Comparison of ENCODE assay signal across 16 cellular contexts in genomic region chr12:15842106-15842505, GRCh38. TPM values are rescaled to one million over a fixed set of nuclear protein-coding genes. Genes with fewer than 3 reads are reported as not detected.
DNase-seq lines count a peak whose midpoint lies in the region; FAIRE-seq and TF ChIP-seq lines count a peak whose summit lies in the region.
"Had no signal": no experiment of that assay in that cellular context is flagged by ENCODE, and none has a peak within 500 bp of the region (broad histone marks: within the 10 kb centered on the region; RNA-seq: fewer than 3 reads in every experiment).

No MANE protein-coding gene starts in this region.

- H3K27me3 Mint-ChIP-seq in activated naive CD4-positive, alpha-beta T cell treated with anti-CD3 and anti-CD28 coated beads, Interleukin-2, amount 10 ng/mL, durations not matched to agents 7 days and 5 days: peaks cover 13% of the 10 kb centered on the region
- H3K27me3 Mint-ChIP-seq: IgD-negative memory B cell had no signal

- no peak for DNase-seq in H54 (ENCODE audit: insufficient read length, low spot score)
- DNase-seq in amniotic epithelial cell (ENCODE audit: low read depth): peak; percentile 82
- DNase-seq in fibroblast of pulmonary artery (ENCODE audit: low read depth): peak; percentile 85
- DNase-seq in smooth muscle cell (lab: John Stamatoyannopoulos, UW; ENCODE audit: unreplicated experiment): no peak
- no peak for DNase-seq in stimulated activated CD4-positive, alpha-beta T cell treated with anti-CD3 and anti-CD28 coated beads, Interleukin-15, amount 100 ng/mL, for 24 hours
- no peak for DNase-seq in activated naive CD4-positive, alpha-beta T cell treated with anti-CD3 and anti-CD28 coated beads, Interleukin-2, amount 10 ng/mL, durations not matched to agents 7 days and 5 days
- DNase-seq in NCI-H2081 treated with DMSO at 0.1 percent for 48 hours (lab: John Stamatoyannopoulos, UW): no peak
- DNase-seq: CD8-positive, alpha-beta T cell; gastrocnemius medialis; nephron progenitor cell; right lobe of liver; stimulated activated CD4-positive, alpha-beta T cell treated with anti-CD3 and anti-CD28 coated beads, Interleukin-4, amount 100 ng/mL, for 24 hours had no signal

- no peaks in the 10 kb centered on the region for H3K9me3 ChIP-seq in smooth muscle cell (replicated peaks; ENCODE audit: low read depth)
- H3K9me3 ChIP-seq: gastrocnemius medialis, right lobe of liver, thoracic aorta had no signal

- H3K4me3 ChIP-seq in fibroblast of pulmonary artery (replicated peaks; ENCODE audit: low read depth, low read length) (no peak overlapping the region), smooth muscle cell (no peak overlapping the region)
- H3K4me3 ChIP-seq: gastrocnemius medialis, right lobe of liver, thoracic aorta had no signal

- peak; percentile 62 for FAIRE-seq in H54 (lab: Jason Lieb, UNC)

- H4K20me1 ChIP-seq in smooth muscle cell (ENCODE audit: low read depth): no peaks in the 10 kb centered on the region

- TF ChIP-seq CTCF in fibroblast of pulmonary artery (IDR thresholded peaks at IDR 0.05; ENCODE audit: low read length, missing control alignments): no peak
- TF ChIP-seq CTCF in smooth muscle cell (IDR thresholded peaks at IDR 0.05; ENCODE audit: borderline replicate concordance, insufficient read depth, poor library complexity, severe bottlenecking): no peak

- H3K4me3 Mint-ChIP-seq in activated naive CD4-positive, alpha-beta T cell treated with anti-CD3 and anti-CD28 coated beads, Interleukin-2, amount 10 ng/mL, durations not matched to agents 7 days and 5 days: no peak overlapping the region
- H3K4me3 Mint-ChIP-seq: activated T-helper 17 cell treated with anti-CD3 and anti-CD28 coated beads, Interleukin-2, amount 50 U/mL, for 72 hours; CD8-positive, alpha-beta T cell; IgD-negative memory B cell; memory B cell; nephron progenitor cell had no signal

- CTCF ChIA-PET in activated naive CD4-positive, alpha-beta T cell treated with anti-CD3 and anti-CD28 coated beads, Interleukin-2, amount 10 ng/mL, durations not matched to agents 7 days and 5 days (lab: Charles Lee): no interaction called here

- TF ChIP-seq POLR2A in H54 (IDR thresholded peaks at IDR 0.05; ENCODE audit: low read depth, low read length): no peak

- H3K27ac Mint-ChIP-seq in activated naive CD4-positive, alpha-beta T cell treated with anti-CD3 and anti-CD28 coated beads, Interleukin-2, amount 10 ng/mL, durations not matched to agents 7 days and 5 days: no peak overlapping the region
- H3K27ac Mint-ChIP-seq: activated T-helper 17 cell treated with anti-CD3 and anti-CD28 coated beads, Interleukin-2, amount 50 U/mL, for 72 hours; CD8-positive, alpha-beta T cell; IgD-negative memory B cell; memory B cell; nephron progenitor cell had no signal

- no peaks in the 10 kb centered on the region for H3K36me3 Mint-ChIP-seq in activated naive CD4-positive, alpha-beta T cell treated with anti-CD3 and anti-CD28 coated beads, Interleukin-2, amount 10 ng/mL, durations not matched to agents 7 days and 5 days
- H3K36me3 Mint-ChIP-seq: CD8-positive, alpha-beta T cell; memory B cell had no signal

- H3K36me3 ChIP-seq in smooth muscle cell (ENCODE audit: low read depth): no peaks in the 10 kb centered on the region
- H3K36me3 ChIP-seq: gastrocnemius medialis, right lobe of liver, thoracic aorta had no signal

- no peaks in the 10 kb centered on the region for H3K79me2 ChIP-seq in smooth muscle cell (ENCODE audit: low read depth)

- H3K27me3 ChIP-seq in smooth muscle cell (ENCODE audit: low read depth): no peaks in the 10 kb centered on the region
- H3K27me3 ChIP-seq: gastrocnemius medialis, right lobe of liver had no signal

- H3K4me1 ChIP-seq in smooth muscle cell (ENCODE audit: low read depth): no peaks in the 10 kb centered on the region
- H3K4me1 ChIP-seq: right lobe of liver had no signal

- H2AFZ ChIP-seq in smooth muscle cell (ENCODE audit: low read depth): peak overlapping the region; percentile 24

- no peaks in the 10 kb centered on the region for H3F3A ChIP-seq in smooth muscle cell (ENCODE audit: low read depth)

- H3K9ac ChIP-seq in smooth muscle cell (ENCODE audit: low read depth): no peak overlapping the region

- H3K4me2 ChIP-seq in smooth muscle cell: no peak overlapping the region

- H3K27ac ChIP-seq in smooth muscle cell (ENCODE audit: low read depth): peak overlapping the region; percentile 39
- H3K27ac ChIP-seq: gastrocnemius medialis, right lobe of liver, thoracic aorta had no signal

- 64% methylated on average over 3 of the region's 3 CpGs for WGBS in smooth muscle cell (ENCODE audit: low lambda C conversion rate)

- H3K4me1 Mint-ChIP-seq in activated naive CD4-positive, alpha-beta T cell treated with anti-CD3 and anti-CD28 coated beads, Interleukin-2, amount 10 ng/mL, durations not matched to agents 7 days and 5 days: no peaks in the 10 kb centered on the region
- H3K4me1 Mint-ChIP-seq: activated T-helper 17 cell treated with anti-CD3 and anti-CD28 coated beads, Interleukin-2, amount 50 U/mL, for 72 hours; IgD-negative memory B cell; memory B cell had no signal

- H3K9me3 Mint-ChIP-seq in activated naive CD4-positive, alpha-beta T cell treated with anti-CD3 and anti-CD28 coated beads, Interleukin-2, amount 10 ng/mL, durations not matched to agents 7 days and 5 days: no peaks in the 10 kb centered on the region
- H3K9me3 Mint-ChIP-seq: activated T-helper 17 cell treated with anti-CD3 and anti-CD28 coated beads, Interleukin-2, amount 50 U/mL, for 72 hours; CD8-positive, alpha-beta T cell; IgD-negative memory B cell; memory B cell had no signal

RNA-seq across cellular contexts. Expression of gene STRAP, which starts 40.1 kb away (rescaled TPM):
- 172 and 187 TPM in 2 replicates for total RNA-seq in smooth muscle cell
- 225 and 241 TPM in 2 replicates for polyA plus RNA-seq in smooth muscle cell

RNA-seq across cellular contexts. Expression of gene EPS8, which starts 52.9 kb away (rescaled TPM):
- 44.1 and 68.3 TPM in 2 replicates for total RNA-seq in smooth muscle cell
- 22.9 and 27.5 TPM in 2 replicates for polyA plus RNA-seq in smooth muscle cell

Comparison
In these comparisons a context has a peak if more than half of its experiments do, and no peak if none do; other contexts are left out.
1. DNase-seq: peak in amniotic epithelial cell (single experiment) and fibroblast of pulmonary artery (single experiment); none in H54 (single experiment), smooth muscle cell (single experiment), stimulated activated CD4-positive, alpha-beta T cell treated with anti-CD3 and anti-CD28 coated beads, Interleukin-15, amount 100 ng/mL, for 24 hours (single experiment), activated naive CD4-positive, alpha-beta T cell treated with anti-CD3 and anti-CD28 coated beads, Interleukin-2, amount 10 ng/mL, durations not matched to agents 7 days and 5 days (single experiment) and NCI-H2081 treated with DMSO at 0.1 percent for 48 hours (single experiment).